ENCODE assay signal across 13 cellular contexts in genomic region chr5:157116483-157116954, GRCh38. TPM values are rescaled to one million over a fixed set of nuclear protein-coding genes. Genes with fewer than 3 reads are reported as not detected.
DNase-seq lines count a peak whose midpoint lies in the region; ATAC-seq and TF ChIP-seq lines count a peak whose summit lies in the region.
"Had no signal": no experiment of that assay in that cellular context is flagged by ENCODE, and none has a peak within 500 bp of the region (broad histone marks: within the 10 kb centered on the region; RNA-seq: fewer than 3 reads in every experiment).

No MANE protein-coding gene starts in this region.

- H3K36me3 ChIP-seq in suprapubic skin = no peaks in the 10 kb centered on the region
- H3K36me3 ChIP-seq: brain microvascular endothelial cell had no signal

- no peak overlapping the region for H3K4me3 ChIP-seq in suprapubic skin

- H3K4me1 Mint-ChIP-seq in stimulated activated effector memory CD8-positive, alpha-beta T cell treated with anti-CD3 and anti-CD28 coated beads, Interleukin-12 subunit alpha, Interleukin-12 subunit beta, amount 100 ng/mL, for 72 hours = peaks cover 26% of the 10 kb centered on the region
- H3K4me1 Mint-ChIP-seq: WTC11 had no signal

- peak in 1 of 2 donors; percentile 19 for DNase-seq in activated naive CD4-positive, alpha-beta T cell treated with anti-CD3 and anti-CD28 coated beads, Interleukin-2, amount 50 U/mL, for 72 hours (ENCODE audit: low spot score in 2 of 2)
- no peak for DNase-seq in activated naive CD4-positive, alpha-beta T cell (lab: John Stamatoyannopoulos, UW)
- DNase-seq in stimulated activated effector memory CD8-positive, alpha-beta T cell treated with anti-CD3 and anti-CD28 coated beads, Interleukin-12 subunit alpha, Interleukin-12 subunit beta, amount 100 ng/mL, for 72 hours (ENCODE audit: low spot score in 2 of 2) = peak in 1 of 2 donors; percentile 58
- no peak for DNase-seq in COLO829 (ENCODE audit: low spot score)
- DNase-seq in NCI-H446 treated with DMSO at 0.1 percent for 48 hours (lab: John Stamatoyannopoulos, UW) = no peak
- no peak for DNase-seq in suprapubic skin (ENCODE audit: low spot score in 2 of 2)
- DNase-seq: brain microvascular endothelial cell, left colon, PC-3, posterior cingulate gyrus had no signal

- TF ChIP-seq EP300 in suprapubic skin (IDR thresholded peaks at IDR 0.05) = no peak

- TF ChIP-seq CTCF in suprapubic skin (IDR thresholded peaks at IDR 0.05) = no peak

- no peaks in the 10 kb centered on the region for H3K27me3 ChIP-seq in suprapubic skin
- H3K27me3 ChIP-seq: brain microvascular endothelial cell had no signal

- TF ChIP-seq POLR2A in suprapubic skin (IDR thresholded peaks at IDR 0.05) = no peak

- no peaks in the 10 kb centered on the region for H3K4me1 ChIP-seq in suprapubic skin

- peaks cover 3% of the 10 kb centered on the region for H3K9me3 ChIP-seq in suprapubic skin

- H3K9me3 Mint-ChIP-seq in activated naive CD4-positive, alpha-beta T cell treated with anti-CD3 and anti-CD28 coated beads, Interleukin-2, amount 50 U/mL, for 72 hours = peaks cover 4 to 7% of the 10 kb centered on the region in 2 donors
- peaks cover 5% of the 10 kb centered on the region for H3K9me3 Mint-ChIP-seq in stimulated activated effector memory CD8-positive, alpha-beta T cell treated with anti-CD3 and anti-CD28 coated beads, Interleukin-12 subunit alpha, Interleukin-12 subunit beta, amount 100 ng/mL, for 72 hours

- ATAC-seq in activated naive CD4-positive, alpha-beta T cell treated with anti-CD3 and anti-CD28 coated beads, Interleukin-2, amount 50 U/mL, for 72 hours = peak; percentile 63 to 94
- peak; percentile 63 for ATAC-seq in GM21526 (IDR thresholded peaks at IDR 0.05; ENCODE audit: low FRiP score, unreplicated experiment)
- ATAC-seq in HG03439 (IDR thresholded peaks at IDR 0.05; ENCODE audit: unreplicated experiment) = peak; percentile 69
- peak; percentile 88 for ATAC-seq in stimulated activated effector memory CD8-positive, alpha-beta T cell treated with anti-CD3 and anti-CD28 coated beads, Interleukin-12 subunit alpha, Interleukin-12 subunit beta, amount 100 ng/mL, for 72 hours
- ATAC-seq: left colon, PC-3, WTC11 had no signal

- WGBS in suprapubic skin = 62% methylated on average over 6 of the region's 6 CpGs

- no peak overlapping the region for H3K27ac ChIP-seq in suprapubic skin
- H3K27ac ChIP-seq: brain microvascular endothelial cell had no signal

- no peak overlapping the region for H3K27ac Mint-ChIP-seq in activated naive CD4-positive, alpha-beta T cell treated with anti-CD3 and anti-CD28 coated beads, Interleukin-2, amount 50 U/mL, for 72 hours
- no peak overlapping the region for H3K27ac Mint-ChIP-seq in stimulated activated effector memory CD8-positive, alpha-beta T cell treated with anti-CD3 and anti-CD28 coated beads, Interleukin-12 subunit alpha, Interleukin-12 subunit beta, amount 100 ng/mL, for 72 hours
- H3K27ac Mint-ChIP-seq: WTC11 had no signal

- H3K4me3 Mint-ChIP-seq in stimulated activated effector memory CD8-positive, alpha-beta T cell treated with anti-CD3 and anti-CD28 coated beads, Interleukin-12 subunit alpha, Interleukin-12 subunit beta, amount 100 ng/mL, for 72 hours = peak overlapping the region; percentile 27
- H3K4me3 Mint-ChIP-seq: WTC11 had no signal

- H3K36me3 Mint-ChIP-seq in activated naive CD4-positive, alpha-beta T cell treated with anti-CD3 and anti-CD28 coated beads, Interleukin-2, amount 50 U/mL, for 72 hours = peaks cover 7 to 9% of the 10 kb centered on the region in 2 donors
- peaks cover 5% of the 10 kb centered on the region for H3K36me3 Mint-ChIP-seq in stimulated activated effector memory CD8-positive, alpha-beta T cell treated with anti-CD3 and anti-CD28 coated beads, Interleukin-12 subunit alpha, Interleukin-12 subunit beta, amount 100 ng/mL, for 72 hours
- H3K36me3 Mint-ChIP-seq: WTC11 had no signal

RNA-seq across cellular contexts. Expression of gene HAVCR2, which starts 7.7 kb away (rescaled TPM):
- 10 to 100 TPM; 34.4 to 52.2 TPM for total RNA-seq in activated naive CD4-positive, alpha-beta T cell treated with anti-CD3 and anti-CD28 coated beads, Interleukin-2, amount 50 U/mL, for 72 hours
- total RNA-seq in suprapubic skin = 1 to 10 TPM; 2.1 to 4.5 (median 3.5) TPM

RNA-seq across cellular contexts. Expression of gene MED7, which starts 26.1 kb away (rescaled TPM):
- 10 to 100 TPM; 16.9 to 21.7 TPM for total RNA-seq in activated naive CD4-positive, alpha-beta T cell treated with anti-CD3 and anti-CD28 coated beads, Interleukin-2, amount 50 U/mL, for 72 hours
- 10 to 100 TPM in 2 of 4 donors, 1 to 10 TPM in 2; 5.5 to 13.6 (median 8.9) TPM for total RNA-seq in suprapubic skin

RNA-seq across cellular contexts. Expression of gene GARIN3, which starts 49.5 kb away (rescaled TPM):
- total RNA-seq in activated naive CD4-positive, alpha-beta T cell treated with anti-CD3 and anti-CD28 coated beads, Interleukin-2, amount 50 U/mL, for 72 hours = under 1 TPM; 0.46 to 0.47 TPM
- total RNA-seq in suprapubic skin = not detected
- total RNA-seq: left colon, PC-3, WTC11 had no signal

RNA-seq across cellular contexts. Expression of gene HAVCR1, which starts 57.6 kb away (rescaled TPM):
- under 1 TPM; 0.72 to 0.96 TPM for total RNA-seq in activated naive CD4-positive, alpha-beta T cell treated with anti-CD3 and anti-CD28 coated beads, Interleukin-2, amount 50 U/mL, for 72 hours
- not detected for total RNA-seq in suprapubic skin
- total RNA-seq: PC-3, WTC11 had no signal

Comparison
In these comparisons a context has a peak if more than half of its experiments do, and no peak if none do; other contexts are left out.
1. RNA of gene HAVCR2, which starts 7.7 kb away (total RNA-seq): 34.4 to 52.2 TPM in activated naive CD4-positive, alpha-beta T cell treated with anti-CD3 and anti-CD28 coated beads, Interleukin-2, amount 50 U/mL, for 72 hours; 2.1 to 4.5 TPM in suprapubic skin; every median in the first group is over 4 times any median in the second.
2. Peak in every context shown above with its lines, with median percentiles within 50 percentile points of each other: ATAC-seq.